Comparison of ENCODE assay signal across 8 cellular contexts in genomic region chr20:44885392-44886275, GRCh38. TPM values are rescaled to one million over a fixed set of nuclear protein-coding genes. Genes with fewer than 3 reads are reported as not detected.
DNase-seq lines count a peak whose midpoint lies in the region; ATAC-seq, FAIRE-seq and TF ChIP-seq lines count a peak whose summit lies in the region.

Gene YWHAB, plus strand, starts transcription at chr20:44885705. Its CDS starts 15,829 bp downstream, at chr20:44901534.

- peaks cover 60% of the 10 kb centered on the region for H3K4me1 ChIP-seq in HepG2 (ENCODE audit: insufficient read depth, low read length)

- H3K4me1 Mint-ChIP-seq in dendritic cell treated with granulocyte-macrophage colony-stimulating factor and Interleukin-4, amounts not matched to agents 40 ng/mL and 50 ng/mL, for 4 days (ENCODE audit: low read depth): peaks cover 46% of the 10 kb centered on the region

- peak within 1 kb of the TSS; percentile 95 for H2AFZ ChIP-seq in HepG2 (ENCODE audit: low read length)

- FAIRE-seq in HepG2 (lab: Jason Lieb, UNC): peak; percentile 64

- H4K20me1 ChIP-seq in HepG2 (ENCODE audit: insufficient read depth, low read length): peaks cover 44% of the 10 kb centered on the region

- H3K4me2 ChIP-seq in HepG2 (ENCODE audit: low read depth, low read length): peak within 1 kb of the TSS; percentile 98

- 3% methylated on average over 50 of the region's 89 CpGs for WGBS in HepG2 (ENCODE audit: low lambda C conversion rate)

- H3K9ac ChIP-seq in HepG2 (ENCODE audit: insufficient read depth, low read depth, low read length): peak within 1 kb of the TSS; percentile 99

- H3K27ac ChIP-seq in C4-2B (peak within 1 kb of the TSS; percentile 92), HepG2 (ENCODE audit: extremely low read length, insufficient read depth, low read length) (peak within 1 kb of the TSS; percentile 91)

- TF ChIP-seq CTCF in C4-2B (conservative IDR thresholded peaks at IDR 0.05): no peak; the same call in 1 of the 2 replicates
- TF ChIP-seq CTCF in HepG2 (CRISPR knock-in tag; IDR thresholded peaks at IDR 0.05): peak; percentile 24

- H3K27me3 ChIP-seq in HepG2 (ENCODE audit: control insufficient read depth in 1 of 2, insufficient read depth in 2 of 2, low read length in 2 of 2): no peaks in the 10 kb centered on the region; a peak in 1 of 5 replicates

- no peaks in the 10 kb centered on the region for H3K9me3 Mint-ChIP-seq in dendritic cell treated with granulocyte-macrophage colony-stimulating factor and Interleukin-4, amounts not matched to agents 40 ng/mL and 50 ng/mL, for 4 days

- TF ChIP-seq POLR2A in HepG2 (IDR thresholded peaks at IDR 0.05; ENCODE audit: insufficient read depth in 1 of 2, low read depth in 2 of 2, low read length in 2 of 2): peak; percentile 64 to 75

- peak within 1 kb of the TSS; percentile 88 to 97 (median 92) for H3K4me3 ChIP-seq in HepG2 (replicated peaks in 1 of 3; ENCODE audit: insufficient read depth in 1 of 3, low read depth in 2 of 3, low read length in 3 of 3)

- peak within 1 kb of the TSS; percentile 93 for H3K4me3 Mint-ChIP-seq in dendritic cell treated with granulocyte-macrophage colony-stimulating factor and Interleukin-4, amounts not matched to agents 40 ng/mL and 50 ng/mL, for 4 days

- CTCF ChIA-PET in HepG2 (lab: Yijun Ruan, JAX; ENCODE audit: low intra/inter-chr PET ratio, low total read pairs): no interaction called here

- H3K27me3 Mint-ChIP-seq in dendritic cell treated with granulocyte-macrophage colony-stimulating factor and Interleukin-4, amounts not matched to agents 40 ng/mL and 50 ng/mL, for 4 days: no peaks in the 10 kb centered on the region

- peaks cover 14% of the 10 kb centered on the region for H3K36me3 Mint-ChIP-seq in dendritic cell treated with granulocyte-macrophage colony-stimulating factor and Interleukin-4, amounts not matched to agents 40 ng/mL and 50 ng/mL, for 4 days (ENCODE audit: low read depth)

- POLR2A ChIA-PET in HepG2 (lab: Yijun Ruan, JAX): interaction anchor here (0.7 to 3.3 kb wide), 14 partner anchors 10 to 1428 kb away, joined by 3 to 42 read pairs (median 4); partner anchors contain the start of genes PABPC1L, SRSF6, STK4 and TOMM34

- in situ Hi-C loops in HepG2 (cut with HindIII; ENCODE audit: extremely low pct_ligation_motif_present, low pct_unique_long_range_greater_than_20kb): no loop called here

- TF ChIP-seq EP300 in HepG2 (IDR thresholded peaks at IDR 0.05; ENCODE audit: low read depth in 2 of 2, low read length in 2 of 2) (peak in 1 of 2 experiments; percentile 66; a peak in 2 of 4 replicates), HepG2 (CRISPR knock-in tag; IDR thresholded peaks at IDR 0.05; ENCODE audit: borderline replicate concordance) (peak; percentile 52; the same call in 1 of the 2 replicates)

- intact Hi-C loops in dendritic cell treated with granulocyte-macrophage colony-stimulating factor and Interleukin-4, amounts not matched to agents 40 ng/mL and 50 ng/mL, for 4 days (cut with micrococcal nuclease): loop anchor here (5.0 kb wide), 2 partner anchors 82 to 673 kb away; partner anchors contain the start of genes OSER1 and STK4
- intact Hi-C loops in HepG2 (cut with micrococcal nuclease; ENCODE audit: unreplicated experiment): loop anchor here (1.0 to 10.0 kb wide), 3 partner anchors 26 to 671 kb away; partner anchors contain the start of genes OSER1 and STK4

- peak within 1 kb of the TSS; percentile 91 for H3K27ac Mint-ChIP-seq in dendritic cell treated with granulocyte-macrophage colony-stimulating factor and Interleukin-4, amounts not matched to agents 40 ng/mL and 50 ng/mL, for 4 days

- peak; percentile 68 for TF ChIP-seq RAD21 in HepG2 (CRISPR knock-in tag; IDR thresholded peaks at IDR 0.05)

- peaks cover 51% of the 10 kb centered on the region for H3K79me2 ChIP-seq in HepG2 (ENCODE audit: insufficient read depth, low read length)

- peak; percentile 83 for DNase-seq in NCI-H748 treated with DMSO at 0.1 percent for 48 hours (lab: John Stamatoyannopoulos, UW)
- peak; percentile 93 to 97 for DNase-seq in activated CD4-positive, alpha-beta T cell treated with anti-CD3 and anti-CD28 coated beads, Interleukin-2, amount 50 U/mL, for 24 hours (ENCODE audit: low read depth in 1 of 2, low spot score in 1 of 2)
- peak; percentile 98 for DNase-seq in HepG2 (ENCODE audit: low spot score)
- DNase-seq in stimulated activated CD4-positive, alpha-beta T cell treated with anti-CD3 and anti-CD28 coated beads, Interleukin-4, amount 100 ng/mL, for 1 hour: peak; percentile 99

- H3K36me3 ChIP-seq in HepG2 (replicated peaks in 1 of 2; ENCODE audit: control insufficient read depth in 1 of 2, insufficient read depth in 2 of 2, low read length in 2 of 2): peaks cover 0 to 5% of the 10 kb centered on the region in 2 experiments; a peak in 1 of 5 replicates

- peak; percentile 93 for ATAC-seq in GM19351 (IDR thresholded peaks at IDR 0.05; ENCODE audit: unreplicated experiment)
- ATAC-seq in HG03521 (IDR thresholded peaks at IDR 0.05; ENCODE audit: unreplicated experiment): peak; percentile 94
- ATAC-seq in HepG2: peak; percentile 96

- BruUV-seq in HepG2 (replicated peaks; lab: Mats Ljungman, UMichigan): no TSS peak

- H3K9me3 ChIP-seq in HepG2 (ENCODE audit: low read length): no peaks in the 10 kb centered on the region

TF ChIP-seq in HepG2, 621 proteins besides CTCF, POLR2A, EP300 and RAD21 (continues in another document):
- TF ChIP-seq, protein P1, sequence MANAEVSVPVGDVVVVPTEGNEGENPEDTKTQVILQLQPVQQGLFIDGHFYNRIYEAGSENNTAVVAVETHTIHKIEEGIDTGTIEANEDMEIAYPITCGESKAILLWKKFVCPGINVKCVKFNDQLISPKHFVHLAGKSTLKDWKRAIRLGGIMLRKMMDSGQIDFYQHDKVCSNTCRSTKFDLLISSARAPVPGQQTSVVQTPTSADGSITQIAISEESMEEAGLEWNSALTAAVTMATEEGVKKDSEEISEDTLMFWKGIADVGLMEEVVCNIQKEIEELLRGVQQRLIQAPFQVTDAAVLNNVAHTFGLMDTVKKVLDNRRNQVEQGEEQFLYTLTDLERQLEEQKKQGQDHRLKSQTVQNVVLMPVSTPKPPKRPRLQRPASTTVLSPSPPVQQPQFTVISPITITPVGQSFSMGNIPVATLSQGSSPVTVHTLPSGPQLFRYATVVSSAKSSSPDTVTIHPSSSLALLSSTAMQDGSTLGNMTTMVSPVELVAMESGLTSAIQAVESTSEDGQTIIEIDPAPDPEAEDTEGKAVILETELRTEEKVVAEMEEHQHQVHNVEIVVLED (CRISPR knock-in tag; IDR thresholded peaks at IDR 0.05; ENCODE audit: borderline replicate concordance): peak; percentile 81; the same call in 1 of the 2 replicates
- peak; percentile 49; the same call in 1 of the 2 replicates for TF ChIP-seq ZNF790 (CRISPR knock-in tag; IDR thresholded peaks at IDR 0.05; ENCODE audit: borderline replicate concordance)
- TF ChIP-seq ARHGAP35 (CRISPR knock-in tag; IDR thresholded peaks at IDR 0.05; ENCODE audit: borderline replicate concordance): peak; percentile 97
- TF ChIP-seq SIN3A (IDR thresholded peaks at IDR 0.05; ENCODE audit: borderline replicate concordance, low read depth, low read length): peak; percentile 64; the same call in 1 of the 2 replicates
- TF ChIP-seq WIZ (CRISPR knock-in tag; IDR thresholded peaks at IDR 0.05): peak; percentile 92
- peak; percentile 93 for TF ChIP-seq ZNF234 (CRISPR knock-in tag; conservative IDR thresholded peaks at IDR 0.05)
- TF ChIP-seq ZC3H4 (CRISPR knock-in tag; IDR thresholded peaks at IDR 0.05; ENCODE audit: borderline replicate concordance): no peak
- no peak for TF ChIP-seq MTA3 (CRISPR knock-in tag; IDR thresholded peaks at IDR 0.05)
- peak; percentile 91 for TF ChIP-seq SRSF1 (optimal IDR thresholded peaks at IDR 0.05; ENCODE audit: low read depth, low read length)
- TF ChIP-seq ZNF891 (CRISPR knock-in tag; IDR thresholded peaks at IDR 0.05): no peak; the same call in 1 of the 2 replicates
- no peak for TF ChIP-seq HOXA5 (CRISPR knock-in tag; IDR thresholded peaks at IDR 0.05)
- TF ChIP-seq ZNF761 (CRISPR knock-in tag; conservative IDR thresholded peaks at IDR 0.05): peak; percentile 75; the same call in 1 of the 2 replicates

RNA-seq across cellular contexts. Expression of gene YWHAB, which starts in this region (rescaled TPM):
- total RNA-seq in HepG2 (2016; rRNA removed; fragmentation: Illumina TruSeq; extraction: Trizol): 121 and 184 TPM in 2 replicates
- total RNA-seq in HepG2 (2016; cell fraction: cytosol; rRNA removed; fragmentation: Illumina TruSeq; extraction: Trizol; ENCODE audit: low read depth): 13.1 and 14.3 TPM in 2 replicates
- 123 and 180 TPM in 2 replicates for total RNA-seq in HepG2 (2016; cell fraction: insoluble cytoplasmic fraction; rRNA removed; fragmentation: Illumina TruSeq; extraction: Trizol)
- 60.9 and 62.9 TPM in 2 replicates for total RNA-seq in HepG2 (2016; cell fraction: membrane; rRNA removed; fragmentation: Illumina TruSeq; extraction: Trizol)
- 79.4 and 83.5 TPM in 2 replicates for total RNA-seq in HepG2 (2016; cell fraction: nucleus; rRNA removed; fragmentation: Illumina TruSeq; extraction: Trizol)
- polyA plus RNA-seq in HepG2 (2011; rRNA removed): 64.0 and 77.2 TPM in 2 replicates
- polyA plus RNA-seq in HepG2 (2011; cell fraction: cytosol; rRNA removed): 41.7 and 66.1 TPM in 2 replicates
- polyA plus RNA-seq in HepG2 (2011; cell fraction: nucleus; rRNA removed): 28.9 and 37.6 TPM in 2 replicates
- 122 and 130 TPM in 2 replicates for polyA plus RNA-seq in HepG2 (2012)
- polyA plus RNA-seq in HepG2 (2016; cell fraction: cytosol; fragmentation: Illumina TruSeq; extraction: Trizol; ENCODE audit: low read depth): 22.2 and 23.8 TPM in 2 replicates
- polyA plus RNA-seq in HepG2 (2016; cell fraction: insoluble cytoplasmic fraction; fragmentation: Illumina TruSeq; extraction: Trizol; ENCODE audit: low read depth): 254 and 256 TPM in 2 replicates
- polyA plus RNA-seq in HepG2 (2016; cell fraction: membrane; fragmentation: Illumina TruSeq; extraction: Trizol; ENCODE audit: low read depth): 47.1 and 50.3 TPM in 2 replicates
- polyA plus RNA-seq in HepG2 (2016; cell fraction: nucleus; fragmentation: Illumina TruSeq; extraction: Trizol; ENCODE audit: insufficient read depth, low read depth): 121 and 126 TPM in 2 replicates
- polyA minus RNA-seq in HepG2 (2011; rRNA and poly(A)+ RNA removed; ENCODE audit: low replicate concordance): 22.5 and 46.6 TPM in 2 replicates
- polyA minus RNA-seq in HepG2 (2011; cell fraction: cytosol; rRNA and poly(A)+ RNA removed): 38.2 and 43.5 TPM in 2 replicates
- polyA minus RNA-seq in HepG2 (2011; cell fraction: nucleus; rRNA and poly(A)+ RNA removed): 64.2 and 67.4 TPM in 2 replicates

Comparison
In these comparisons a context has a peak if more than half of its experiments do, and no peak if none do; other contexts are left out.
1. Peak in every context shown above with its lines: DNase-seq, ATAC-seq, H3K4me3 ChIP-seq and H3K27ac ChIP-seq.